22 cellular contexts compared by ENCODE assay signal in the genomic region with DNA sequence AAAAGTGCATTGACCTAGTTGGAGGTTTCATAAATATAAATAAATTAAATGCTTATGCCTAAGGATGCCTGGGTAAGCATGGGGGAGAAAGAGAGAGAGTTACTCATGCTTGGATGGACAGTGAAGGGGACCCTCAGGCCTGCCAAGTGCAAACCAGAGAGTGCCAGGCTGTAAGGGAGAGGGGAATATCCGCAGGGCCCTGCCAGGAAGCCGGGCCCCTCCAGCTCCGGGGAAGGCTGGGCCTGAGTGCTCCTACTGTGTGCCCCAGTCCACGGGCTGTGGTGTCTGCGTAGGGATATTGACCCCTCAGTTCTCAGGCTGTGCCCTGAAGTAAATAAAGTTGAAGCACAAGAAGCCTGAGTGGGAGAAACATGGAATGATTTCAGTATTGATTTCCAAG.
"Had no signal": no experiment of that assay in that cellular context is flagged by ENCODE, and none has a peak within 500 bp of the region (broad histone marks: within the 10 kb centered on the region; RNA-seq: fewer than 3 reads in every experiment).

No MANE protein-coding gene starts in this region.

- H3K27ac Mint-ChIP-seq: activated naive CD4-positive, alpha-beta T cell treated with anti-CD3 and anti-CD28 coated beads, Interleukin-2, amount 50 U/mL, for 24 hours; activated T-cell treated with anti-CD3 and anti-CD28 coated beads, Interleukin-2, amount 50 U/mL, for 24 hours; natural killer cell treated with Interleukin-12 subunit alpha and Interleukin-12 subunit beta and Interleukin-15 and Interleukin-18, amount 100 ng/mL, for 72 hours; T-helper 17 cell had no signal

- ATAC-seq: activated CD4-positive, CD25-positive, alpha-beta regulatory T cell treated with anti-CD3 and anti-CD28 coated beads, Interleukin-2, amount 50 U/mL, for 24 hours; left lobe of liver; mucosa of descending colon; natural killer cell treated with Interleukin-12 subunit alpha and Interleukin-12 subunit beta and Interleukin-15 and Interleukin-18, amount 100 ng/mL, for 72 hours; T-helper 17 cell had no signal

- H3K27ac ChIP-seq: colonic mucosa, epithelial cell of prostate, esophagus squamous epithelium, transverse colon had no signal

- DNase-seq: activated CD4-positive, alpha-beta T cell treated with anti-CD3 and anti-CD28 coated beads for 48 hours; activated CD4-positive, alpha-beta T cell treated with anti-CD3 and anti-CD28 coated beads, Interleukin-2, amount 50 U/mL, for 48 hours; activated CD8-positive, alpha-beta memory T cell treated with anti-CD3 and anti-CD28 coated beads, Interleukin-2, amount 50 U/mL, for 48 hours; activated T-cell treated with anti-CD3 and anti-CD28 coated beads, Interleukin-2, amount 50 U/mL, for 24 hours; colonic mucosa; effector CD8-positive, alpha-beta T cell; esophagus squamous epithelium; kidney glomerular epithelial cell; mesendoderm; mucosa of descending colon; stimulated activated CD4-positive, alpha-beta T cell treated with anti-CD3 and anti-CD28 coated beads, Interleukin-15, amount 100 ng/mL, for 24 hours; stimulated activated CD4-positive, alpha-beta T cell treated with anti-CD3 and anti-CD28 coated beads, Interleukin-2, amount 100 ng/mL, for 24 hours; stimulated activated naive CD4-positive, alpha-beta T cell; T-helper 17 cell; T1000; transverse colon; WERI-Rb-1 had no signal

- H3K36me3 Mint-ChIP-seq: activated naive CD4-positive, alpha-beta T cell treated with anti-CD3 and anti-CD28 coated beads, Interleukin-2, amount 50 U/mL, for 24 hours; natural killer cell treated with Interleukin-12 subunit alpha and Interleukin-12 subunit beta and Interleukin-15 and Interleukin-18, amount 100 ng/mL, for 72 hours had no signal

- H3K4me3 Mint-ChIP-seq: activated naive CD4-positive, alpha-beta T cell treated with anti-CD3 and anti-CD28 coated beads, Interleukin-2, amount 50 U/mL, for 24 hours; activated T-cell treated with anti-CD3 and anti-CD28 coated beads, Interleukin-2, amount 50 U/mL, for 24 hours; natural killer cell treated with Interleukin-12 subunit alpha and Interleukin-12 subunit beta and Interleukin-15 and Interleukin-18, amount 100 ng/mL, for 72 hours; T-helper 17 cell had no signal

- H3K9me3 Mint-ChIP-seq: activated naive CD4-positive, alpha-beta T cell treated with anti-CD3 and anti-CD28 coated beads, Interleukin-2, amount 50 U/mL, for 24 hours; activated T-cell treated with anti-CD3 and anti-CD28 coated beads, Interleukin-2, amount 50 U/mL, for 24 hours; natural killer cell treated with Interleukin-12 subunit alpha and Interleukin-12 subunit beta and Interleukin-15 and Interleukin-18, amount 100 ng/mL, for 72 hours had no signal

- H3K4me1 ChIP-seq: colonic mucosa, esophagus squamous epithelium, transverse colon had no signal

- H3K27me3 ChIP-seq: colonic mucosa, transverse colon had no signal

- H3K4me1 Mint-ChIP-seq: activated naive CD4-positive, alpha-beta T cell treated with anti-CD3 and anti-CD28 coated beads, Interleukin-2, amount 50 U/mL, for 24 hours had no signal
